In the genomic region with DNA sequence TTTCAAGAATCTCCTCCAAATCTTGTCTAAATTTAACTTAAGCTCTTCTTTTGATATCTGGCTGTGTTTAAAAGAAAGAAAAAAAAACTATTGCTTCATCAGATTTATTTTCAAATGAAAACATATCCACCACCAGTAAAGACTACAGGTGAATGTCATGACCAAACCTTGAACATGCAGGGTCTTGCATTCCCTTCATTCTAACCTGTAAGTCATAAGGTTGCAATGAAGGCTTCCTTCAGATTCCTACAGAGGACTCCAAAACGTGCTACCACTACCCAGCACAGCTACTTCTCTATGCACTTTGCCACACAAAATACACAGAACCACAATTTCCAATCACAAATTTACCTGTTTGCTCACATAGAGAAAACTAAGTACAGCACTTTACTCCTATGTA, we compare ENCODE assay signal across 1 cellular context.
TF ChIP-seq lines count a peak whose summit lies in the region.

No MANE protein-coding gene starts in this region.

TF ChIP-seq in HepG2, 621 proteins besides CTCF, POLR2A, EP300 and RAD21:
- TF ChIP-seq SRF (IDR thresholded peaks at IDR 0.05; ENCODE audit: low read depth, low read length) (no peak), ZNF235 (CRISPR knock-in tag; IDR thresholded peaks at IDR 0.05; ENCODE audit: borderline replicate concordance) (no peak), BRD4 (CRISPR knock-in tag; IDR thresholded peaks at IDR 0.05) (no peak)
- TF ChIP-seq, protein P1, sequence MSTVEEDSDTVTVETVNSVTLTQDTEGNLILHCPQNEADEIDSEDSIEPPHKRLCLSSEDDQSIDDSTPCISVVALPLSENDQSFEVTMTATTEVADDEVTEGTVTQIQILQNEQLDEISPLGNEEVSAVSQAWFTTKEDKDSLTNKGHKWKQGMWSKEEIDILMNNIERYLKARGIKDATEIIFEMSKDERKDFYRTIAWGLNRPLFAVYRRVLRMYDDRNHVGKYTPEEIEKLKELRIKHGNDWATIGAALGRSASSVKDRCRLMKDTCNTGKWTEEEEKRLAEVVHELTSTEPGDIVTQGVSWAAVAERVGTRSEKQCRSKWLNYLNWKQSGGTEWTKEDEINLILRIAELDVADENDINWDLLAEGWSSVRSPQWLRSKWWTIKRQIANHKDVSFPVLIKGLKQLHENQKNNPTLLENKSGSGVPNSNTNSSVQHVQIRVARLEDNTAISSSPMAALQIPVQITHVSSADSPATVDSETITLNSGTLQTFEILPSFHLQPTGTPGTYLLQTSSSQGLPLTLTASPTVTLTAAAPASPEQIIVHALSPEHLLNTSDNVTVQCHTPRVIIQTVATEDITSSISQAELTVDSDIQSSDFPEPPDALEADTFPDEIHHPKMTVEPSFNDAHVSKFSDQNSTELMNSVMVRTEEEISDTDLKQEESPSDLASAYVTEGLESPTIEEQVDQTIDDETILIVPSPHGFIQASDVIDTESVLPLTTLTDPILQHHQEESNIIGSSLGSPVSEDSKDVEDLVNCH (CRISPR knock-in tag; IDR thresholded peaks at IDR 0.05), result no peak
- TF ChIP-seq, protein P2, sequence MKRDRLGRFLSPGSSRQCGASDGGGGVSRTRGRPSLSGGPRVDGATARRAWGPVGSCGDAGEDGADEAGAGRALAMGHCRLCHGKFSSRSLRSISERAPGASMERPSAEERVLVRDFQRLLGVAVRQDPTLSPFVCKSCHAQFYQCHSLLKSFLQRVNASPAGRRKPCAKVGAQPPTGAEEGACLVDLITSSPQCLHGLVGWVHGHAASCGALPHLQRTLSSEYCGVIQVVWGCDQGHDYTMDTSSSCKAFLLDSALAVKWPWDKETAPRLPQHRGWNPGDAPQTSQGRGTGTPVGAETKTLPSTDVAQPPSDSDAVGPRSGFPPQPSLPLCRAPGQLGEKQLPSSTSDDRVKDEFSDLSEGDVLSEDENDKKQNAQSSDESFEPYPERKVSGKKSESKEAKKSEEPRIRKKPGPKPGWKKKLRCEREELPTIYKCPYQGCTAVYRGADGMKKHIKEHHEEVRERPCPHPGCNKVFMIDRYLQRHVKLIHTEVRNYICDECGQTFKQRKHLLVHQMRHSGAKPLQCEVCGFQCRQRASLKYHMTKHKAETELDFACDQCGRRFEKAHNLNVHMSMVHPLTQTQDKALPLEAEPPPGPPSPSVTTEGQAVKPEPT (CRISPR knock-in tag; IDR thresholded peaks at IDR 0.05; ENCODE audit: low read depth), result no peak
